ENCODE assay signal across 20 cellular contexts in genomic region chr10:98435178-98435577, GRCh38. TPM values are rescaled to one million over a fixed set of nuclear protein-coding genes. Genes with fewer than 3 reads are reported as not detected.
DNase-seq lines count a peak whose midpoint lies in the region; ATAC-seq and TF ChIP-seq lines count a peak whose summit lies in the region.
"Had no signal": no experiment of that assay in that cellular context is flagged by ENCODE, and none has a peak within 500 bp of the region (broad histone marks: within the 10 kb centered on the region; RNA-seq: fewer than 3 reads in every experiment).

No MANE protein-coding gene starts in this region.

- WGBS in mesenchymal stem cell, result 98% methylated on average over 12 of the region's 12 CpGs

- H3K4me2 ChIP-seq in PC-3 (ENCODE audit: low read length), result peak overlapping the region; percentile 61; the same call in 1 of the 2 replicates
- no peak overlapping the region for H3K4me2 ChIP-seq in mesenchymal stem cell (ENCODE audit: low read length, poor library complexity, severe bottlenecking)
- H3K4me2 ChIP-seq: BLaER1 had no signal

- no peaks in the 10 kb centered on the region for H3F3A ChIP-seq in PC-3 (ENCODE audit: low read length, unreplicated experiment)

- no peaks in the 10 kb centered on the region for H3K36me3 ChIP-seq in PC-3 (ENCODE audit: low read depth, low read length)
- H3K36me3 ChIP-seq in mesenchymal stem cell (ENCODE audit: control insufficient read depth in 1 of 2, insufficient read depth in 2 of 2, low read depth in 1 of 2, low read length in 2 of 2), result peaks cover 36 to 100% of the 10 kb centered on the region in 2 experiments

- H3K9me3 Mint-ChIP-seq in osteocyte (ENCODE audit: unreplicated experiment), result peaks cover 5% of the 10 kb centered on the region

- H4K20me1 ChIP-seq in PC-3 (ENCODE audit: low read length), result no peaks in the 10 kb centered on the region

- CTCF ChIA-PET in PC-3 (lab: Charles Lee), result no interaction called here

- H3K4ac ChIP-seq in mesenchymal stem cell (ENCODE audit: low read depth in 1 of 2, low read length in 2 of 2), result peak overlapping the region in 1 of 2 experiments; percentile 38

- H3K4me1 ChIP-seq in PC-3 (ENCODE audit: insufficient read depth, low read length) (peaks cover 13% of the 10 kb centered on the region), mesenchymal stem cell (ENCODE audit: control insufficient read depth, insufficient read depth, low read depth, low read length) (peaks cover 20% of the 10 kb centered on the region)
- H3K4me1 ChIP-seq: BLaER1 had no signal

- no peaks in the 10 kb centered on the region for H3K27me3 Mint-ChIP-seq in osteocyte (ENCODE audit: unreplicated experiment)
- H3K27me3 Mint-ChIP-seq: B cell; CD4-positive, CD25-positive, alpha-beta regulatory T cell had no signal

- H2AFZ ChIP-seq in PC-3 (ENCODE audit: low read length) (no peak overlapping the region), mesenchymal stem cell (ENCODE audit: low read depth, low read length) (no peak overlapping the region)
- H2AFZ ChIP-seq: GM23248 had no signal

- BruUV-seq in PC-3 (replicated peaks; lab: Mats Ljungman, UMichigan), result no TSS peak

- no peaks in the 10 kb centered on the region for H3K9me2 ChIP-seq in PC-3 (replicated peaks; ENCODE audit: low read length)

- no peak overlapping the region for H3K18ac ChIP-seq in mesenchymal stem cell (ENCODE audit: low read depth in 1 of 2, low read length in 2 of 2)

- ATAC-seq in PC-3 (no peak), GM18517 (IDR thresholded peaks at IDR 0.05; ENCODE audit: unreplicated experiment) (no peak)
- ATAC-seq: CD8-positive, alpha-beta T cell had no signal

- H3K9me3 ChIP-seq in PC-3 (ENCODE audit: low read length), result no peaks in the 10 kb centered on the region
- peaks cover 17% of the 10 kb centered on the region for H3K9me3 ChIP-seq in mesenchymal stem cell (ENCODE audit: control insufficient read depth, low read length)

- peaks cover 18% of the 10 kb centered on the region for H3K79me1 ChIP-seq in mesenchymal stem cell (replicated peaks; ENCODE audit: low read length, poor library complexity, severe bottlenecking)

- H2BK12ac ChIP-seq in mesenchymal stem cell (ENCODE audit: low read length in 2 of 2), result no peak overlapping the region

- peak overlapping the region; percentile 97 for H2AK5ac ChIP-seq in mesenchymal stem cell (ENCODE audit: low read length, severe bottlenecking)

- H3K27me3 ChIP-seq in PC-3 (ENCODE audit: low read length), result no peaks in the 10 kb centered on the region
- no peaks in the 10 kb centered on the region for H3K27me3 ChIP-seq in mesenchymal stem cell (ENCODE audit: control insufficient read depth in 1 of 2, insufficient read depth in 1 of 2, low read length in 2 of 2)
- H3K27me3 ChIP-seq: BLaER1 had no signal

- POLR2A ChIA-PET in PC-3 (lab: Charles Lee; ENCODE audit: unreplicated experiment), result no interaction called here

- TF ChIP-seq CTCF in GM13976 (IDR thresholded peaks at IDR 0.05; ENCODE audit: borderline replicate concordance, control extremely low read depth, extremely low read depth, insufficient read depth, missing control alignments) (no peak), PC-3 (conservative IDR thresholded peaks at IDR 0.05; ENCODE audit: low read depth, low read length) (no peak), osteocyte (IDR thresholded peaks at IDR 0.05) (no peak), GM10266 (IDR thresholded peaks at IDR 0.05; ENCODE audit: control insufficient read depth, insufficient read depth, low read depth, missing control alignments) (no peak)

- H4K8ac ChIP-seq in mesenchymal stem cell (ENCODE audit: low read length), result no peak overlapping the region

- intact Hi-C loops in PC-3 (cut with micrococcal nuclease), result no loop called here

- H3K14ac ChIP-seq in mesenchymal stem cell (ENCODE audit: low read length in 2 of 2), result no peak overlapping the region

- peaks cover 60% of the 10 kb centered on the region for H3K36me3 Mint-ChIP-seq in osteocyte (ENCODE audit: unreplicated experiment)

- no peak overlapping the region for H3K27ac Mint-ChIP-seq in osteocyte (ENCODE audit: unreplicated experiment)
- H3K27ac Mint-ChIP-seq: B cell; CD8-positive, alpha-beta T cell; H9 had no signal

- H3K4me3 ChIP-seq in PC-3 (ENCODE audit: low read length), result no peak overlapping the region
- no peak overlapping the region for H3K4me3 ChIP-seq in mesenchymal stem cell (ENCODE audit: insufficient read depth in 1 of 2, low read depth in 1 of 2, low read length in 2 of 2)
- H3K4me3 ChIP-seq: BLaER1, GM23248 had no signal

- H3K4me3 Mint-ChIP-seq in osteocyte (ENCODE audit: unreplicated experiment), result no peak overlapping the region
- H3K4me3 Mint-ChIP-seq: B cell; CD4-positive, CD25-positive, alpha-beta regulatory T cell; CD8-positive, alpha-beta T cell; H9 had no signal

- no peak overlapping the region for H2BK120ac ChIP-seq in mesenchymal stem cell (ENCODE audit: low read depth, low read length)

- in situ Hi-C loops in GM13976 (cut with MboI; ENCODE audit: low sequenced_read_pairs, unreplicated experiment), result no loop called here

- DNase-seq in GM13976 (ENCODE audit: low spot score), result peak; percentile 6
- no peak for DNase-seq in PC-3
- DNase-seq in mesenchymal stem cell, result no peak
- peak; percentile 77 for DNase-seq in osteocyte (ENCODE audit: extremely low spot score, unreplicated experiment)
- no peak for DNase-seq in stimulated activated CD8-positive, alpha-beta memory T cell treated with anti-CD3 and anti-CD28 coated beads, Interleukin-4, amount 100 ng/mL, for 48 hours
- DNase-seq in NCI-H128 (lab: John Stamatoyannopoulos, UW; ENCODE audit: unreplicated experiment), result no peak
- DNase-seq in GM10266 (ENCODE audit: extremely low spot score), result no peak
- DNase-seq: CD4-positive, CD25-positive, alpha-beta regulatory T cell; CD8-positive, alpha-beta T cell; DMS 273 treated with DMSO at 0.1 percent for 48 hours; DMS79; EL; GDM1; GM23248; H9 had no signal

- peak overlapping the region; percentile 20 for H2BK15ac ChIP-seq in mesenchymal stem cell (ENCODE audit: low read depth, poor library complexity, severe bottlenecking)

- H3K79me2 ChIP-seq in PC-3 (ENCODE audit: low read length), result no peaks in the 10 kb centered on the region

- H3K27ac ChIP-seq in PC-3 (ENCODE audit: low read length), result no peak overlapping the region
- H3K27ac ChIP-seq in mesenchymal stem cell (ENCODE audit: low read length, poor library complexity, severe bottlenecking), result peak overlapping the region; percentile 68
- H3K27ac ChIP-seq: 22Rv1, BLaER1, C4-2B, GM23248 had no signal

- no peak overlapping the region for H3K9ac ChIP-seq in PC-3 (ENCODE audit: low read length)
- H3K9ac ChIP-seq in mesenchymal stem cell (ENCODE audit: low read length), result no peak overlapping the region
- H3K9ac ChIP-seq: BLaER1, GM23248 had no signal

- H4K91ac ChIP-seq in mesenchymal stem cell (ENCODE audit: low read length), result no peak overlapping the region

- H3K23ac ChIP-seq in mesenchymal stem cell (ENCODE audit: low read length in 2 of 2), result no peak overlapping the region

- peak overlapping the region; percentile 38 for H2BK5ac ChIP-seq in mesenchymal stem cell (ENCODE audit: low read depth, low read length, poor library complexity, severe bottlenecking)

- H3K4me1 Mint-ChIP-seq in osteocyte (ENCODE audit: unreplicated experiment), result no peaks in the 10 kb centered on the region
- H3K4me1 Mint-ChIP-seq: B cell had no signal

RNA-seq across cellular contexts. Expression of gene HPS1, which starts 11.6 kb away (rescaled TPM):
- total RNA-seq in PC-3 (2014; rRNA removed) (19.1 and 20.6 TPM in 2 replicates), osteocyte (61.9 and 67.1 TPM in 2 replicates)
- polyA plus RNA-seq in mesenchymal stem cell (2013, experiment 1 of 2), result 68.1 TPM
- 67.1 TPM for polyA plus RNA-seq in mesenchymal stem cell (2013, experiment 2 of 2)

RNA-seq across cellular contexts. Expression of gene PYROXD2, which starts 20.2 kb away (rescaled TPM):
- total RNA-seq in PC-3 (2014; rRNA removed), result 3.1 and 9.4 TPM in 2 replicates
- 4.8 TPM for polyA plus RNA-seq in mesenchymal stem cell (2013, experiment 1 of 2)
- polyA plus RNA-seq in mesenchymal stem cell (2013, experiment 2 of 2), result 5.4 TPM
- total RNA-seq in osteocyte, result 4.6 and 4.8 TPM in 2 replicates

Comparison
In these comparisons a context has a peak if more than half of its experiments do, and no peak if none do; other contexts are left out.
1. DNase-seq: peak in GM13976 (single experiment) and osteocyte (single experiment); none in PC-3 (single experiment), mesenchymal stem cell (single experiment), stimulated activated CD8-positive, alpha-beta memory T cell treated with anti-CD3 and anti-CD28 coated beads, Interleukin-4, amount 100 ng/mL, for 48 hours (single experiment), NCI-H128 (single experiment) and GM10266 (single experiment).